Comparison of ENCODE assay signal across 9 cellular contexts in genomic region chr3:86991482-86991815, GRCh38. TPM values are rescaled to one million over a fixed set of nuclear protein-coding genes. Genes with fewer than 3 reads are reported as not detected.
DNase-seq lines count a peak whose midpoint lies in the region; ATAC-seq and TF ChIP-seq lines count a peak whose summit lies in the region.
"Had no signal": no experiment of that assay in that cellular context is flagged by ENCODE, and none has a peak within 500 bp of the region (broad histone marks: within the 10 kb centered on the region; RNA-seq: fewer than 3 reads in every experiment).

No MANE protein-coding gene starts in this region.

- H3K4me3 Mint-ChIP-seq in chondrocyte (ENCODE audit: unreplicated experiment), result peak overlapping the region; percentile 87

- no peaks in the 10 kb centered on the region for H3K9me3 Mint-ChIP-seq in chondrocyte (ENCODE audit: low read depth)

- no peak for TF ChIP-seq EP300 in transverse colon (IDR thresholded peaks at IDR 0.05; ENCODE audit: low read depth)

- TF ChIP-seq POLR2A in transverse colon (IDR thresholded peaks at IDR 0.05), result no peak

- no peaks in the 10 kb centered on the region for H3K36me3 ChIP-seq in lower lobe of right lung
- no peaks in the 10 kb centered on the region for H3K36me3 ChIP-seq in transverse colon

- intact Hi-C loops in lower lobe of right lung (cut with DNase I) (no loop called here), transverse colon (cut with DNase I; ENCODE audit: low total_unique reads) (no loop called here)

- peak overlapping the region; percentile 59 for H3K4me3 ChIP-seq in lower lobe of right lung
- peak overlapping the region; percentile 53 to 66 (median 58) for H3K4me3 ChIP-seq in transverse colon

- no peak for ATAC-seq in lower lobe of right lung

- peaks cover 13% of the 10 kb centered on the region for H3K27me3 ChIP-seq in lower lobe of right lung (ENCODE audit: low read depth)
- H3K27me3 ChIP-seq in transverse colon, result peaks cover 37% of the 10 kb centered on the region

- 4 to 5% methylated on average over 7 of the region's 7 CpGs for WGBS in transverse colon (ENCODE audit: low coverage in 1 of 2), 2 donors

- peak; percentile 17 for DNase-seq in NCI-H2107 treated with DMSO at 0.1 percent for 48 hours (lab: John Stamatoyannopoulos, UW; ENCODE audit: unreplicated experiment)
- no peak for DNase-seq in NCI-H2107 (lab: John Stamatoyannopoulos, UW)
- DNase-seq in chondrocyte (ENCODE audit: low spot score), result no peak
- DNase-seq in lower lobe of right lung, result no peak
- DNase-seq in transverse colon, result no peak
- DNase-seq in DMS153 (lab: John Stamatoyannopoulos, UW), result no peak
- DNase-seq in kidney glomerular epithelial cell (lab: John Stamatoyannopoulos, UW), result no peak
- no peak for DNase-seq in NCI-H146 (lab: John Stamatoyannopoulos, UW)

- peak overlapping the region; percentile 98 for H3K27ac Mint-ChIP-seq in chondrocyte (ENCODE audit: unreplicated experiment)
- H3K27ac Mint-ChIP-seq: IgD-negative memory B cell had no signal

- H3K4me1 ChIP-seq in lower lobe of right lung (peaks cover 5% of the 10 kb centered on the region), transverse colon (peaks cover 0 to 6% (median 2%) of the 10 kb centered on the region in 4 donors)

- H3K27ac ChIP-seq in lower lobe of right lung, result peak overlapping the region; percentile 78
- H3K27ac ChIP-seq in transverse colon, result peak overlapping the region; percentile 79 to 91 (median 88)

- no peaks in the 10 kb centered on the region for H3K9me3 ChIP-seq in lower lobe of right lung
- H3K9me3 ChIP-seq in transverse colon, result no peaks in the 10 kb centered on the region

- TF ChIP-seq CTCF in chondrocyte (IDR thresholded peaks at IDR 0.05) (peak; percentile 37), lower lobe of right lung (IDR thresholded peaks at IDR 0.05) (no peak), transverse colon (IDR thresholded peaks at IDR 0.05) (no peak)

- peaks cover 66% of the 10 kb centered on the region for H3K4me1 Mint-ChIP-seq in chondrocyte (ENCODE audit: low read depth)
- H3K4me1 Mint-ChIP-seq: IgD-negative memory B cell had no signal

- in situ Hi-C loops in transverse colon (cut with MboI; ENCODE audit: low pct_ligation_motif_present in 1 of 4, low pct_unique_long_range_greater_than_20kb in 1 of 4, low sequenced_read_pairs in 3 of 4), result no loop called here

- peaks cover 13% of the 10 kb centered on the region for H3K36me3 Mint-ChIP-seq in chondrocyte (ENCODE audit: low read depth)
- H3K36me3 Mint-ChIP-seq: IgD-negative memory B cell had no signal

- no peaks in the 10 kb centered on the region for H3K27me3 Mint-ChIP-seq in chondrocyte (ENCODE audit: low read depth)

RNA-seq across cellular contexts. Expression of gene VGLL3, which starts 0.5 kb away (rescaled TPM):
- total RNA-seq in chondrocyte, result 170 to 405 TPM (median 177 TPM) in 3 replicates
- 40.2 TPM for total RNA-seq in lower lobe of right lung
- 100 to 1,000 TPM in 1 of 4 donors, 1 to 10 TPM in 3; 3.8 to 138 (median 8.0) TPM for total RNA-seq in transverse colon
